ENCODE assay signal across 22 cellular contexts in genomic region chr14:99505089-99505488, GRCh38. TPM values are rescaled to one million over a fixed set of nuclear protein-coding genes. Genes with fewer than 3 reads are reported as not detected.
DNase-seq lines count a peak whose midpoint lies in the region; ATAC-seq and TF ChIP-seq lines count a peak whose summit lies in the region.
"Had no signal": no experiment of that assay in that cellular context is flagged by ENCODE, and none has a peak within 500 bp of the region (broad histone marks: within the 10 kb centered on the region; RNA-seq: fewer than 3 reads in every experiment).

No MANE protein-coding gene starts in this region.

- no peak overlapping the region for H3K4me3 ChIP-seq in GM23338
- no peak overlapping the region for H3K4me3 ChIP-seq in spleen
- H3K4me3 ChIP-seq in brain microvascular endothelial cell (ENCODE audit: low read depth, low read length), result no peak overlapping the region
- H3K4me3 ChIP-seq: GM23248, SJSA1 had no signal

- H4K20me1 ChIP-seq in GM23338 (replicated peaks; ENCODE audit: insufficient read depth), result peaks cover 3% of the 10 kb centered on the region; the same call in 1 of the 2 replicates

- H3K9me3 ChIP-seq in spleen, result no peaks in the 10 kb centered on the region
- H3K9me3 ChIP-seq: Caco-2, SJSA1 had no signal

- H3K27me3 Mint-ChIP-seq in activated naive CD8-positive, alpha-beta T cell treated with anti-CD3 and anti-CD28 coated beads, Interleukin-2, amount 50 U/mL, for 24 hours, result no peaks in the 10 kb centered on the region
- no peaks in the 10 kb centered on the region for H3K27me3 Mint-ChIP-seq in activated naive CD8-positive, alpha-beta T cell treated with anti-CD3 and anti-CD28 coated beads for 36 hours
- H3K27me3 Mint-ChIP-seq in GM23338 (ENCODE audit: insufficient read depth, low read depth, poor library complexity), result peaks cover 4% of the 10 kb centered on the region
- H3K27me3 Mint-ChIP-seq: CD4-positive, CD25-positive, alpha-beta regulatory T cell had no signal

- no peak for TF ChIP-seq CTCF in GM23338 (conservative IDR thresholded peaks at IDR 0.05; ENCODE audit: low read depth in 2 of 2)
- no peak for TF ChIP-seq CTCF in spleen (IDR thresholded peaks at IDR 0.05 in 8 of 11, conservative IDR thresholded peaks at IDR 0.05 in 3 of 11)
- TF ChIP-seq CTCF in brain microvascular endothelial cell (IDR thresholded peaks at IDR 0.05; ENCODE audit: low read depth, low read length, missing control alignments), result no peak

- ATAC-seq in activated naive CD8-positive, alpha-beta T cell treated with anti-CD3 and anti-CD28 coated beads, Interleukin-2, amount 50 U/mL, for 24 hours, result no peak
- ATAC-seq in GM23338 (no peak), HG02642 (IDR thresholded peaks at IDR 0.05; ENCODE audit: poor library complexity, unreplicated experiment) (no peak)
- ATAC-seq: Right ventricle myocardium inferior had no signal

- intact Hi-C loops in spleen (cut with DNase I; ENCODE audit: low total_unique reads), result no loop called here

- peak overlapping the region; percentile 55; the same call in 1 of the 2 replicates for H3K27ac ChIP-seq in GM23338 (ENCODE audit: low read depth)
- H3K27ac ChIP-seq in spleen, result peak overlapping the region in 5 of 8 donors; percentile 7 to 56 (median 21)
- H3K27ac ChIP-seq in brain microvascular endothelial cell, result no peak overlapping the region
- H3K27ac ChIP-seq: GM23248, SJSA1 had no signal

- no peak overlapping the region for H3K4me3 Mint-ChIP-seq in activated naive CD8-positive, alpha-beta T cell treated with anti-CD3 and anti-CD28 coated beads, Interleukin-2, amount 50 U/mL, for 24 hours
- no peak overlapping the region for H3K4me3 Mint-ChIP-seq in activated naive CD8-positive, alpha-beta T cell treated with anti-CD3 and anti-CD28 coated beads for 36 hours
- no peak overlapping the region for H3K4me3 Mint-ChIP-seq in GM23338

- H3K79me2 ChIP-seq in GM23338 (replicated peaks; ENCODE audit: insufficient read depth), result no peaks in the 10 kb centered on the region

- peak overlapping the region; percentile 48 for H3K27ac Mint-ChIP-seq in activated naive CD8-positive, alpha-beta T cell treated with anti-CD3 and anti-CD28 coated beads, Interleukin-2, amount 50 U/mL, for 24 hours
- no peak overlapping the region for H3K27ac Mint-ChIP-seq in activated naive CD8-positive, alpha-beta T cell treated with anti-CD3 and anti-CD28 coated beads for 36 hours
- H3K27ac Mint-ChIP-seq in GM23338, result no peak overlapping the region; the same call in 1 of the 2 replicates

- H3K27me3 ChIP-seq in GM23338 (ENCODE audit: insufficient read depth) (no peaks in the 10 kb centered on the region), spleen (replicated peaks in 1 of 7) (no peaks in the 10 kb centered on the region), brain microvascular endothelial cell (replicated peaks) (no peaks in the 10 kb centered on the region)
- H3K27me3 ChIP-seq: SJSA1 had no signal

- H3K9me3 Mint-ChIP-seq in activated naive CD8-positive, alpha-beta T cell treated with anti-CD3 and anti-CD28 coated beads, Interleukin-2, amount 50 U/mL, for 24 hours, result no peaks in the 10 kb centered on the region
- H3K9me3 Mint-ChIP-seq in activated naive CD8-positive, alpha-beta T cell treated with anti-CD3 and anti-CD28 coated beads for 36 hours, result no peaks in the 10 kb centered on the region
- H3K9me3 Mint-ChIP-seq in GM23338, result no peaks in the 10 kb centered on the region
- H3K9me3 Mint-ChIP-seq: CD4-positive, CD25-positive, alpha-beta regulatory T cell had no signal

- no peak for TF ChIP-seq POLR2A in spleen (IDR thresholded peaks at IDR 0.05)

- in situ Hi-C loops in brain microvascular endothelial cell (cut with HindIII; ENCODE audit: low pct_ligation_motif_present, low sequenced_read_pairs), result no loop called here

- H3K9me2 ChIP-seq in GM23338 (ENCODE audit: insufficient read depth), result no peaks in the 10 kb centered on the region

- peaks cover 55% of the 10 kb centered on the region for H3K36me3 Mint-ChIP-seq in activated naive CD8-positive, alpha-beta T cell treated with anti-CD3 and anti-CD28 coated beads, Interleukin-2, amount 50 U/mL, for 24 hours (ENCODE audit: low read depth)
- H3K36me3 Mint-ChIP-seq in activated naive CD8-positive, alpha-beta T cell treated with anti-CD3 and anti-CD28 coated beads for 36 hours, result peaks cover 12% of the 10 kb centered on the region
- peaks cover 79% of the 10 kb centered on the region for H3K36me3 Mint-ChIP-seq in GM23338 (ENCODE audit: low read depth)

- H3K4me1 ChIP-seq in GM23338 (ENCODE audit: insufficient read depth), result peaks cover 23% of the 10 kb centered on the region
- H3K4me1 ChIP-seq in spleen, result peaks cover 0 to 18% (median 8%) of the 10 kb centered on the region in 6 donors
- H3K4me1 ChIP-seq: Caco-2, SJSA1 had no signal

- H3K4me2 ChIP-seq in GM23338, result no peak overlapping the region

- 68 to 91% (median 74%) methylated on average over 5 of the region's 5 CpGs for WGBS in spleen, 5 donors

- H3K4me1 Mint-ChIP-seq in activated naive CD8-positive, alpha-beta T cell treated with anti-CD3 and anti-CD28 coated beads, Interleukin-2, amount 50 U/mL, for 24 hours, result no peaks in the 10 kb centered on the region
- no peaks in the 10 kb centered on the region for H3K4me1 Mint-ChIP-seq in activated naive CD8-positive, alpha-beta T cell treated with anti-CD3 and anti-CD28 coated beads for 36 hours
- H3K4me1 Mint-ChIP-seq in GM23338, result peaks cover 18% of the 10 kb centered on the region

- H3K36me3 ChIP-seq in GM23338 (ENCODE audit: insufficient read depth) (peaks cover 42% of the 10 kb centered on the region), spleen (peaks cover 11 to 100% (median 100%) of the 10 kb centered on the region in 6 donors), brain microvascular endothelial cell (replicated peaks) (peaks cover 85% of the 10 kb centered on the region)

- peaks cover 11% of the 10 kb centered on the region; the same call in 1 of the 2 replicates for H3F3A ChIP-seq in GM23338 (replicated peaks; ENCODE audit: low read depth)

- DNase-seq in activated naive CD8-positive, alpha-beta T cell treated with anti-CD3 and anti-CD28 coated beads, Interleukin-2, amount 50 U/mL, for 24 hours, result no peak
- DNase-seq in activated naive CD8-positive, alpha-beta T cell treated with anti-CD3 and anti-CD28 coated beads for 36 hours, result no peak
- no peak for DNase-seq in GM23338 (ENCODE audit: low spot score)
- DNase-seq in dermis blood vessel endothelial cell, result peak; percentile 56
- no peak for DNase-seq in spleen
- DNase-seq in brain microvascular endothelial cell, result no peak
- DNase-seq: Caco-2; CD4-positive, CD25-positive, alpha-beta regulatory T cell; DMS 273 treated with DMSO at 0.1 percent for 48 hours; DMS79 treated with DMSO at 0.1 percent for 48 hours; GM23248; HCEC 1CT; IMR-90; NCI-H1694; NCI-H2081; NCI-H2171; NCI-H345; NCI-H524 treated with DMSO at 0.1 percent for 48 hours; NCI-H82 had no signal

- no peak overlapping the region for H2AFZ ChIP-seq in GM23338
- H2AFZ ChIP-seq: GM23248 had no signal

RNA-seq across cellular contexts. Expression of gene CCNK, which starts 23.9 kb away (rescaled TPM):
- total RNA-seq in activated naive CD8-positive, alpha-beta T cell treated with anti-CD3 and anti-CD28 coated beads for 36 hours, result 100 to 1,000 TPM; 103 to 108 TPM
- 54.0 and 63.4 TPM in 2 replicates for total RNA-seq in GM23338 (2014; rRNA removed; shearing (Covaris generic))
- 57.8 and 60.6 TPM in 2 replicates for polyA plus RNA-seq in GM23338 (2016; fragmentation: Nextera tagmentation; extraction: Ambion mirVana)
- 25.7 and 36.7 TPM in 2 replicates for total RNA-seq in dermis blood vessel endothelial cell
- 10 to 100 TPM; 38.3 to 58.3 (median 50.3) TPM for total RNA-seq in spleen
- 10 to 100 TPM; 11.8 to 15.5 (median 12.8) TPM for polyA plus RNA-seq in spleen

RNA-seq across cellular contexts. Expression of gene SETD3, which starts 24.4 kb away (rescaled TPM):
- 10 to 100 TPM; 52.6 to 54.5 TPM for total RNA-seq in activated naive CD8-positive, alpha-beta T cell treated with anti-CD3 and anti-CD28 coated beads for 36 hours
- total RNA-seq in GM23338 (2014; rRNA removed; shearing (Covaris generic)), result 68.0 and 76.2 TPM in 2 replicates
- polyA plus RNA-seq in GM23338 (2016; fragmentation: Nextera tagmentation; extraction: Ambion mirVana) (35.7 and 40.7 TPM in 2 replicates), spleen (10 to 100 TPM; 18.1 to 28.4 (median 19.1) TPM)
- total RNA-seq in dermis blood vessel endothelial cell (69.8 and 82.7 TPM in 2 replicates), spleen (10 to 100 TPM; 47.9 to 84.4 (median 64.6) TPM)
